In genomic region chr6:55528624-55529023, GRCh38 we compare ENCODE assay signal across 8 cellular contexts. TPM values are rescaled to one million over a fixed set of nuclear protein-coding genes. Genes with fewer than 3 reads are reported as not detected.
DNase-seq lines count a peak whose midpoint lies in the region; ATAC-seq, FAIRE-seq and TF ChIP-seq lines count a peak whose summit lies in the region.

No MANE protein-coding gene starts in this region.

- H3K4me1 ChIP-seq in osteoblast (ENCODE audit: insufficient read depth, low read length), result no peaks in the 10 kb centered on the region

- H3K9me3 ChIP-seq in osteoblast (ENCODE audit: low read depth, low read length), result no peaks in the 10 kb centered on the region

- ATAC-seq in GM18909 (IDR thresholded peaks at IDR 0.05; ENCODE audit: poor library complexity, unreplicated experiment), result peak; percentile 74
- ATAC-seq in HG02840 (IDR thresholded peaks at IDR 0.05; ENCODE audit: low FRiP score, unreplicated experiment), result no peak

- no peak overlapping the region for H3K4me2 ChIP-seq in osteoblast (ENCODE audit: insufficient read depth, low read length)

- H3K36me3 ChIP-seq in osteoblast (ENCODE audit: insufficient read depth, low read length), result no peaks in the 10 kb centered on the region

- no peak overlapping the region for H2AFZ ChIP-seq in osteoblast (ENCODE audit: low read length)

- no peaks in the 10 kb centered on the region for H3K27me3 ChIP-seq in osteoblast (ENCODE audit: insufficient read depth, low read length)

- TF ChIP-seq CTCF in osteoblast (IDR thresholded peaks at IDR 0.05; ENCODE audit: extremely low read depth, low read depth, low read length), result peak; percentile 48

- intact Hi-C loops in cardiac septum (cut with DNase I), result no loop called here

- no peak overlapping the region for H3K4me3 ChIP-seq in osteoblast (ENCODE audit: insufficient read depth, low read length)

- DNase-seq in A172 (ENCODE audit: low spot score), result peak; percentile 35
- peak; percentile 3 for DNase-seq in HTR-8/SVneo (ENCODE audit: insufficient read length, low spot score)
- DNase-seq in amniotic stem cell (lab: John Stamatoyannopoulos, UW), result peak; percentile 6
- DNase-seq in osteoblast (ENCODE audit: insufficient read length, low spot score, missing footprints), result no peak
- no peak for DNase-seq in cardiac septum (ENCODE audit: low spot score)
- no peak for DNase-seq in GDM1 (lab: John Stamatoyannopoulos, UW)

- FAIRE-seq in HTR-8/SVneo (lab: Jason Lieb, UNC), result no peak

- H3K79me2 ChIP-seq in osteoblast (ENCODE audit: insufficient read depth, low read length), result no peaks in the 10 kb centered on the region

- no peak overlapping the region for H3K27ac ChIP-seq in osteoblast (ENCODE audit: low read depth, low read length)

- H4K20me1 ChIP-seq in osteoblast (ENCODE audit: insufficient read depth, low read length), result no peaks in the 10 kb centered on the region

RNA-seq across cellular contexts. Expression of gene HMGCLL1, which starts 50.4 kb away (rescaled TPM):
- not detected in 2 replicates for total RNA-seq in A172 (2014; rRNA removed; shearing (Covaris generic))
- total RNA-seq in osteoblast (under 0.01 and 0.36 TPM in 2 replicates), cardiac septum (1.2 TPM)

Comparison
In these comparisons a context has a peak if more than half of its experiments do, and no peak if none do; other contexts are left out.
1. DNase-seq: peak in A172 (single experiment), HTR-8/SVneo (single experiment) and amniotic stem cell (single experiment); none in osteoblast (single experiment), cardiac septum (single experiment) and GDM1 (single experiment).